20 cellular contexts compared by ENCODE assay signal in the genomic region with DNA sequence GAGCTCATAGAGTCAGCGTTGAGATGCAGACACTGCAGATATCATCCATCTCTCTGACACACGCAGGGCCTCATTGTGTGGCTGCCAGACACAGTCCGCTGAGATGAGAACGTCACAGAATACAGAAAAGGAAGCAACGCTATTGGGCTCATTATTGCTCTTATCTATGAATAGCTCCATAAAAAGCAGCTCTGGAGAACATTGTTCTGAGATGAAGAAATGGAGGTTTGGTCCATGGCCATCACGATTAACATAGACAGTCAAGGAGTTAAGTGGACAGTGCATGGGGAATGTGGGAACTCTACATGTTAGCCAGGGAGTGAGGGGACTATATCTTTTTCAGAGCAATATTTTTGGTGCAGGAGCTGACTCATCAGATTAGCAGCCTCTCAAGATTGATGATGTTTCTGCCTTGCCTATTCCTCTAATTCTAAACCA.
DNase-seq lines count a peak whose midpoint lies in the region; ATAC-seq and TF ChIP-seq lines count a peak whose summit lies in the region.
"Had no signal": no experiment of that assay in that cellular context is flagged by ENCODE, and none has a peak within 500 bp of the region (broad histone marks: within the 10 kb centered on the region; RNA-seq: fewer than 3 reads in every experiment).

No MANE protein-coding gene starts in this region.

- ATAC-seq in left cardiac atrium, result peak; percentile 58 to 75
- ATAC-seq: WTC11 had no signal

- TF ChIP-seq POLR2A in ovary (IDR thresholded peaks at IDR 0.05), result no peak

- no peaks in the 10 kb centered on the region for H3K27me3 ChIP-seq in ovary
- H3K27me3 ChIP-seq: hepatocyte had no signal

- intact Hi-C loops in left cardiac atrium (cut with DNase I), result no loop called here
- intact Hi-C loops in ovary (cut with DNase I), result no loop called here

- WGBS in ovary, 3 donors, result 7 to 9% (median 7%) methylated on average over 6 of the region's 6 CpGs

- H3K4me1 ChIP-seq in ovary (ENCODE audit: insufficient read depth), result peaks cover 7% of the 10 kb centered on the region

- TF ChIP-seq EP300 in ovary (IDR thresholded peaks at IDR 0.05), result no peak

- no peaks in the 10 kb centered on the region for H3K9me3 ChIP-seq in ovary
- H3K9me3 ChIP-seq: lower lobe of right lung had no signal

- DNase-seq in G401 (ENCODE audit: low spot score), result peak; percentile 31
- DNase-seq in astrocyte of the hippocampus (ENCODE audit: low read depth, low spot score), result peak; percentile 44
- peak; percentile 27 for DNase-seq in left cardiac atrium
- DNase-seq in ovary, result peak; percentile 39 to 62 (median 51)
- DNase-seq in activated CD8-positive, alpha-beta memory T cell treated with anti-CD3 and anti-CD28 coated beads, Interleukin-2, amount 50 U/mL, for 48 hours, result no peak
- DNase-seq in SKM-1 treated with dmso at 0.1 percent for 144 hours (lab: John Stamatoyannopoulos, UW; ENCODE audit: unreplicated experiment), result no peak
- DNase-seq in NCI-H146 treated with DMSO at 0.1 percent for 48 hours (lab: John Stamatoyannopoulos, UW; ENCODE audit: unreplicated experiment), result no peak
- no peak for DNase-seq in NCI-H1092 (lab: John Stamatoyannopoulos, UW)
- DNase-seq: activated CD4-positive, alpha-beta T cell treated with anti-CD3 and anti-CD28 coated beads, Interleukin-2, amount 50 U/mL, for 48 hours; activated gamma-delta T cell treated with Interleukin-2 at 50 U/mL for 16 hours; CD4-positive, CD25-positive, alpha-beta regulatory T cell; foreskin fibroblast; GOT3; lower lobe of right lung; NCI-H2081 treated with DMSO at 0.1 percent for 48 hours; NCI-H510A treated with DMSO at 0.1 percent for 48 hours; NK-92 treated with Interleukin-12 subunit alpha and Interleukin-12 subunit beta, amount 100 ng/mL, for 24 hours had no signal

- TF ChIP-seq CTCF in ovary (IDR thresholded peaks at IDR 0.05), result no peak

- peak overlapping the region in 1 of 2 donors; percentile 64 for H3K27ac ChIP-seq in ovary
- H3K27ac ChIP-seq: hepatocyte, HL-60, lower lobe of right lung had no signal

- in situ Hi-C loops in G401 (cut with HindIII; ENCODE audit: low sequenced_read_pairs), result no loop called here

- H3K4me3 ChIP-seq in ovary, result no peak overlapping the region
- H3K4me3 ChIP-seq: hepatocyte, lower lobe of right lung had no signal

- no peaks in the 10 kb centered on the region for H3K36me3 ChIP-seq in ovary
- H3K36me3 ChIP-seq: lower lobe of right lung had no signal

Comparison
In these comparisons a context has a peak if more than half of its experiments do, and no peak if none do; other contexts are left out.
1. DNase-seq: peak in G401 (single experiment), astrocyte of the hippocampus (single experiment), left cardiac atrium (single experiment) and ovary (5 of 5); none in activated CD8-positive, alpha-beta memory T cell treated with anti-CD3 and anti-CD28 coated beads, Interleukin-2, amount 50 U/mL, for 48 hours (single experiment), SKM-1 treated with dmso at 0.1 percent for 144 hours (single experiment), NCI-H146 treated with DMSO at 0.1 percent for 48 hours (single experiment) and NCI-H1092 (single experiment).